9 cellular contexts compared by ENCODE assay signal in the genomic region with DNA sequence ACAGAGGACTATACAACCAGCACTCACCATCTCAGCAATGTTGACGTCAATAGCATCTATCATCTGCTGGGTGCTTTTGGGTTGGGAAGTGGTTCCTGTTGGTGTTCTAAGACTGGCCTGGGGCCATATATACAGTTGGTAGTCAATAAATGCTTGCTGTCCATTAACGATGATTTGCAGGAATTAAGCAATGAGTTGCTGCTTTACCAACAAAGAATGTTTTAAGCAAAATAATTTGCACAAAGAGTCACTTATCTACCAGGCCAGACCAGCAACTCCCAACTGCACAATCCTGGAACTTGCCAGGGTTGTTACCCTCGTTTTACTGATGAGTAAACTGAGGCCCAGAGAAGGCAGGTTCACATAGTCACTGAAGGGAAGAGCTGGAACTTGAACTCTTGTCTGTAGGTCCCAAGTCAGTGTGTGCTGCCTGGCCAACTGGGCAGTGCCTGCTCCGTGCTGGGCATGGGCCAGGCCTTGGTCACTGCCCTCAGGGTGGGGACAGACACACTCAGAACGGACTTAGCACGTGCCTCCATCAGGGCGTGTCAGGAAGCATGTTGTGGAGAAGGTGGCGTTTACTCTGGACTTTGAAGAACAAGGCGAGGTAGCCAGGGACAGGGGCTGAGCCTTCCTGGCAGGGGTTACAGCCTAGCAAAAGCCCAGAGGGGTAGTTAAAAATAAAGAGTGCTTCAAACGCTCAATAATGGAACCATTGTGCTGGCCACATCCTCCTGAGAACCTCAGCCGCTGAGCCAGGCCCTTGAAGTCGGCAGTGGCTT. TPM values are rescaled to one million over a fixed set of nuclear protein-coding genes. Genes with fewer than 3 reads are reported as not detected.
DNase-seq lines count a peak whose midpoint lies in the region; ATAC-seq and TF ChIP-seq lines count a peak whose summit lies in the region.
"Had no signal": no experiment of that assay in that cellular context is flagged by ENCODE, and none has a peak within 500 bp of the region (broad histone marks: within the 10 kb centered on the region; RNA-seq: fewer than 3 reads in every experiment).

No MANE protein-coding gene starts in this region.

- TF ChIP-seq CTCF in GM12865 (IDR thresholded peaks at IDR 0.05; ENCODE audit: insufficient read depth, low read depth, low read length, missing control alignments) (no peak), PC-9 (conservative IDR thresholded peaks at IDR 0.05) (no peak), hepatocyte (IDR thresholded peaks at IDR 0.05; ENCODE audit: poor library complexity) (no peak)

- no peaks in the 10 kb centered on the region for H3K27me3 ChIP-seq in PC-9 (ENCODE audit: insufficient read depth, low read depth)
- H3K27me3 ChIP-seq in hepatocyte: no peaks in the 10 kb centered on the region

- H4K20me1 ChIP-seq in PC-9 (ENCODE audit: insufficient read depth): no peaks in the 10 kb centered on the region
- peaks cover 7% of the 10 kb centered on the region for H4K20me1 ChIP-seq in hepatocyte (ENCODE audit: insufficient read depth, poor library complexity, severe bottlenecking)

- BruUV-seq in PC-9 (replicated peaks; lab: Mats Ljungman, UMichigan): no TSS peak

- no peaks in the 10 kb centered on the region for H3K9me2 ChIP-seq in PC-9 (ENCODE audit: insufficient read depth)
- H3K9me2 ChIP-seq in hepatocyte (replicated peaks; ENCODE audit: insufficient read depth): no peaks in the 10 kb centered on the region

- H2AFZ ChIP-seq in PC-9 (no peak overlapping the region), hepatocyte (no peak overlapping the region)

- H3K4me2 ChIP-seq in PC-9 (peak overlapping the region; percentile 99), hepatocyte (peak overlapping the region; percentile 60)

- no peaks in the 10 kb centered on the region for H3K9me3 ChIP-seq in PC-9 (ENCODE audit: insufficient read depth, low read depth)
- no peaks in the 10 kb centered on the region for H3K9me3 ChIP-seq in hepatocyte (ENCODE audit: low read depth)

- H3F3A ChIP-seq in PC-9 (ENCODE audit: insufficient read depth, low read depth): peaks cover 39% of the 10 kb centered on the region; the same call in 1 of the 2 replicates

- H3K4me1 ChIP-seq in PC-9 (replicated peaks; ENCODE audit: insufficient read depth): peaks cover 36% of the 10 kb centered on the region
- H3K4me1 ChIP-seq in hepatocyte (ENCODE audit: insufficient read depth): peaks cover 37% of the 10 kb centered on the region

- WGBS in hepatocyte (ENCODE audit: low lambda C conversion rate, missing lambda C conversion rate): 62% methylated on average over 12 of the region's 12 CpGs

- intact Hi-C loops in PC-9 (cut with micrococcal nuclease; ENCODE audit: unreplicated experiment): no loop called here
- intact Hi-C loops in sciatic nerve (cut with DNase I): no loop called here

- CTCF ChIA-PET in PC-9 (lab: Charles Lee): no interaction called here

- POLR2A ChIA-PET in PC-9 (lab: Charles Lee; ENCODE audit: unreplicated experiment): no interaction called here

- in situ Hi-C loops in ACHN (cut with HindIII; ENCODE audit: low pct_ligation_motif_present, low pct_unique_long_range_greater_than_20kb, low sequenced_read_pairs): no loop called here

- H3K4me3 ChIP-seq in GM12865 (ENCODE audit: low read depth, low read length): no peak overlapping the region
- H3K4me3 ChIP-seq in PC-9: no peak overlapping the region
- no peak overlapping the region for H3K4me3 ChIP-seq in hepatocyte

- DNase-seq in GM12865 (ENCODE audit: low read depth) (peak; percentile 63), PC-9 (peak; percentile 54 to 74), hepatocyte (ENCODE audit: low spot score) (no peak), sciatic nerve (ENCODE audit: low spot score) (no peak), occipital lobe (lab: John Stamatoyannopoulos, UW) (no peak), ACHN (no peak), EL (no peak), NCI-H2029 (lab: John Stamatoyannopoulos, UW) (no peak)
- DNase-seq: activated naive CD4-positive, alpha-beta T cell had no signal

- H3K27ac ChIP-seq in PC-9 (peak overlapping the region; percentile 69; the same call in 1 of the 2 replicates), hepatocyte (peak overlapping the region; percentile 97)

- peak; percentile 43 for ATAC-seq in sciatic nerve

- 0 out of 2 replicates have a peak, but pooled peaks cover 5% of the 10 kb centered on the region for H3K79me2 ChIP-seq in PC-9 (ENCODE audit: low read depth)
- peaks cover 30% of the 10 kb centered on the region for H3K79me2 ChIP-seq in hepatocyte

- H3K36me3 ChIP-seq in PC-9 (ENCODE audit: low read depth) (no peaks in the 10 kb centered on the region), hepatocyte (replicated peaks; ENCODE audit: insufficient read depth, low read depth) (no peaks in the 10 kb centered on the region)

RNA-seq across cellular contexts. Expression of gene SRC, which starts 2.5 kb away (rescaled TPM):
- total RNA-seq in PC-9 (2021) (56.8 and 58.4 TPM in 2 replicates), hepatocyte (45.5 and 69.8 TPM in 2 replicates), sciatic nerve (23.7 TPM), occipital lobe (19.2 TPM)
- polyA plus RNA-seq in hepatocyte: 55.1 and 56.4 TPM in 2 replicates

RNA-seq across cellular contexts. Expression of gene MANBAL, which starts 53.9 kb away (rescaled TPM):
- 44.6 and 65.7 TPM in 2 replicates for total RNA-seq in PC-9 (2021)
- total RNA-seq in hepatocyte: 35.4 and 43.8 TPM in 2 replicates
- polyA plus RNA-seq in hepatocyte: 84.1 and 93.9 TPM in 2 replicates
- total RNA-seq in sciatic nerve: 34.1 TPM
- 9.2 TPM for total RNA-seq in occipital lobe

Comparison
In these comparisons a context has a peak if more than half of its experiments do, and no peak if none do; other contexts are left out.
1. DNase-seq: peak in GM12865 (single experiment) and PC-9 (2 of 2); none in hepatocyte (single experiment), sciatic nerve (single experiment), occipital lobe (single experiment), ACHN (single experiment), EL (single experiment) and NCI-H2029 (single experiment).